In the genomic region with DNA sequence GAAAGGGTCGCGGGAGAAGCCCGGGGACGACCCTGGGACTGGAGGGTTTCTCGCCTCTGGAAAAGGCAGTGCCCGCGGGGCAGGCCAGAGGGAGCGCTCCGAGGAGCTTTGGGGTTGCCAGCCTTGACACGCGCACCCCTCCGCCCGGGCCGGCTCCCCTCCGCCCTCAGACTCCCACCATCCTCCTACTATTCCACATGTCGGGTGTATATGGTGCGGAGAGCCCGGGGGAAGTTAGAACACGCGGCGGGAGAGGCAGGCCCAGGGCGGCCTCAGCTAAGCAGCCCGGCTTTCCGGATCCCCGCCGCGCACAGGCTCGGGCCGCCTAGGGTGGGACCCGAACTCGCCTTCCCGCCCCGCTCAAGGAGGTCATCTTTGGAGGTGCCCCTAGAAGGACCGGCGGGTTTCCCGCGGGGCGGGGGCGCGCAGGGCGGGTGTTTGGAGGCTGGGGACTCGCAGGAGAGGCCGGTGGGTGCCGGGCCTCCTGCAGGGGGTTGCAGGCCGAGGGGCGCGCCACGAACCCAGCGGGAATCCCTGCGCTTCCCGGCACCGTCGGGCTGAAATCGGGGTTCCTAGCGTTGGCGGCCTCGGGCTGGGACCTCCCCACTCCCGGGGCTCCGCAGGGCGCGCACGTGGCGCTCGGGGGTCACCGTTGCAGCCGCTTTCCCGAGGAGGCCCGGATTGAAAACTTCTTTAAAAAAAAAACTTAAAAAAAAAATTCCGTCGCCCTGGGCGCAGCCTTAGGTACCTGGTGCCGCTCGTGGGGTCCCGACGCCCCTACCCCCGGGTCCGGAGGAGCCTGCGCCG, we compare ENCODE assay signal across 8 cellular contexts. TPM values are rescaled to one million over a fixed set of nuclear protein-coding genes. Genes with fewer than 3 reads are reported as not detected.
DNase-seq lines count a peak whose midpoint lies in the region; ATAC-seq, FAIRE-seq and TF ChIP-seq lines count a peak whose summit lies in the region.

No MANE protein-coding gene starts in this region.

- H3K9ac ChIP-seq in keratinocyte (ENCODE audit: control insufficient read depth, extremely low read depth, insufficient read depth, low read length): peak overlapping the region; percentile 28

- H3K79me2 ChIP-seq in keratinocyte (ENCODE audit: control insufficient read depth, insufficient read depth, low read length): no peaks in the 10 kb centered on the region

- no peak overlapping the region for H2AFZ ChIP-seq in keratinocyte (ENCODE audit: control insufficient read depth, low read length)

- no peaks in the 10 kb centered on the region for H3K36me3 ChIP-seq in keratinocyte (ENCODE audit: control insufficient read depth in 2 of 2, extremely low read depth in 1 of 2, insufficient read depth in 2 of 2, low read length in 2 of 2)

- H3K4me1 ChIP-seq in keratinocyte (ENCODE audit: control insufficient read depth, extremely low read depth, insufficient read depth, low read length): peaks cover 3% of the 10 kb centered on the region

- DNase-seq in activated effector memory CD4-positive, alpha-beta T cell treated with anti-CD3 and anti-CD28 coated beads, Interleukin-2, amount 50 U/mL, for 16 hours: peak; percentile 77
- DNase-seq in activated effector memory CD4-positive, alpha-beta T cell treated with Interleukin-2 at 50 U/mL for 16 hours: no peak
- DNase-seq in keratinocyte (ENCODE audit: low read depth, low spot score): no peak
- DNase-seq in stimulated activated naive CD4-positive, alpha-beta T cell (lab: John Stamatoyannopoulos, UW): peak in 5 of 6 experiments; percentile 29 to 63 (median 42)
- DNase-seq in cortex of kidney (lab: John Stamatoyannopoulos, UW): no peak
- DNase-seq in SW480 (ENCODE audit: low spot score): no peak

- dilution Hi-C loops in keratinocyte (cut with MboI; ENCODE audit: extremely low pct_ligation_motif_present, low sequenced_read_pairs): no loop called here

- no peak for FAIRE-seq in keratinocyte (lab: Jason Lieb, UNC)

- no peaks in the 10 kb centered on the region for H4K20me1 ChIP-seq in keratinocyte (ENCODE audit: control insufficient read depth, extremely low read depth, insufficient read depth, low read length)

- H3K4me1 Mint-ChIP-seq in activated naive CD8-positive, alpha-beta T cell (ENCODE audit: low read depth): peaks cover 43% of the 10 kb centered on the region

- TF ChIP-seq CTCF in keratinocyte (optimal IDR thresholded peaks at IDR 0.05 in 1 of 3, IDR thresholded peaks at IDR 0.05 in 1 of 3, conservative IDR thresholded peaks at IDR 0.05 in 1 of 3; ENCODE audit: extremely low read depth in 1 of 3, insufficient read depth in 2 of 3, low read length in 3 of 3): no peak

- peaks cover 28% of the 10 kb centered on the region for H3K27me3 ChIP-seq in keratinocyte (ENCODE audit: control insufficient read depth, extremely low read depth, insufficient read depth, low read length)

- H3K36me3 Mint-ChIP-seq in activated naive CD8-positive, alpha-beta T cell: peaks cover 3% of the 10 kb centered on the region

- no peaks in the 10 kb centered on the region for H3K27me3 Mint-ChIP-seq in activated naive CD8-positive, alpha-beta T cell

- H3K4me3 ChIP-seq in keratinocyte (ENCODE audit: control insufficient read depth in 2 of 3, extremely low read depth in 1 of 3, insufficient read depth in 2 of 3, low read depth in 1 of 3, low read length in 3 of 3): peak overlapping the region in 2 of 3 experiments; percentile 52 to 55

- H3K4me2 ChIP-seq in keratinocyte (ENCODE audit: control insufficient read depth, extremely low read depth, insufficient read depth, low read depth, low read length): peak overlapping the region; percentile 37

- peak overlapping the region; percentile 96 for H3K27ac Mint-ChIP-seq in activated naive CD8-positive, alpha-beta T cell

- H3K9me3 ChIP-seq in keratinocyte (ENCODE audit: control insufficient read depth, low read depth, low read length): no peaks in the 10 kb centered on the region

- no peaks in the 10 kb centered on the region for H3K9me1 ChIP-seq in keratinocyte (ENCODE audit: control insufficient read depth, extremely low read depth, insufficient read depth, low read length)

- H3K4me3 Mint-ChIP-seq in activated naive CD8-positive, alpha-beta T cell: peak overlapping the region; percentile 98

- no peak overlapping the region for H3K27ac ChIP-seq in keratinocyte (ENCODE audit: control insufficient read depth, insufficient read depth, low read length)

- no peak for ATAC-seq in HG03108 (IDR thresholded peaks at IDR 0.05; ENCODE audit: unreplicated experiment)

- no peaks in the 10 kb centered on the region for H3K9me3 Mint-ChIP-seq in activated naive CD8-positive, alpha-beta T cell (ENCODE audit: low read depth)

RNA-seq across cellular contexts. Expression of a gene that starts 3.7 kb away (rescaled TPM):
- polyA plus RNA-seq in keratinocyte: 0.27 to 1.4 TPM (median 0.77 TPM) in 3 replicates
- 4.0 TPM for polyA plus RNA-seq in keratinocyte (2011; ENCODE audit: low read depth)
- 0.92 and 1.2 TPM in 2 replicates for polyA plus RNA-seq in keratinocyte (2011; cell fraction: cytosol; rRNA removed)
- polyA plus RNA-seq in keratinocyte (2011; cell fraction: nucleus; rRNA removed): 1.7 and 2.5 TPM in 2 replicates
- 1.7 and 3.0 TPM in 2 replicates for polyA plus RNA-seq in keratinocyte (2012; ENCODE audit: low replicate concordance)
- 0.40 to 3.3 TPM (median 1.5 TPM) in 3 replicates for polyA minus RNA-seq in keratinocyte
- polyA minus RNA-seq in keratinocyte (2011; cell fraction: cytosol; rRNA and poly(A)+ RNA removed): 1.5 TPM
- 1.8 and 2.2 TPM in 2 replicates for polyA minus RNA-seq in keratinocyte (2011; cell fraction: nucleus; rRNA and poly(A)+ RNA removed)

Comparison
In these comparisons a context has a peak if more than half of its experiments do, and no peak if none do; other contexts are left out.
1. DNase-seq: peak in activated effector memory CD4-positive, alpha-beta T cell treated with anti-CD3 and anti-CD28 coated beads, Interleukin-2, amount 50 U/mL, for 16 hours (single experiment) and stimulated activated naive CD4-positive, alpha-beta T cell (5 of 6); none in activated effector memory CD4-positive, alpha-beta T cell treated with Interleukin-2 at 50 U/mL for 16 hours (single experiment), keratinocyte (single experiment), cortex of kidney (single experiment) and SW480 (single experiment).